Comparison of ENCODE assay signal across 1 cellular context in the genomic region with DNA sequence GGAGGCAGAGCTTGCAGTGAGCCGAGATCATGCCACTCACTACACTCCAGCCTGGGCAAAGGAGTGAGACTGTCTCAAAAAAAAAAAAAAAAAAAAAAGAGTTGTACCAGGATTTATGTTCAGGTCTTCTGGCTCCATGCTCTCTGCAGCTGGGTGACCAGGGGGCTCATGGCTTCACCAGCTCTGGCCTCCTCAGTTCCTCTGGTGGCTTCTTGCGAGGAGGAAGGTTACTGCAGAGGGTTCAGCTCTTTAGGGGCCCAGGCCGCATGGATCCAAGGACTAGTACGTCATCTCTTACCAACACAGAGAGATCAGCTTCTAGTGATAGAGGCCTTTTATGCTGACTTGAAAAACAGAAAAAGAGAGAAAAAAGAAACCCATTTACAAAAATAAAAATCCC.
TF ChIP-seq lines count a peak whose summit lies in the region.

No MANE protein-coding gene starts in this region.

TF ChIP-seq in GM23338, 12 proteins besides CTCF, POLR2A, EP300 and RAD21 (continued from another document):
- TF ChIP-seq, protein P1, sequence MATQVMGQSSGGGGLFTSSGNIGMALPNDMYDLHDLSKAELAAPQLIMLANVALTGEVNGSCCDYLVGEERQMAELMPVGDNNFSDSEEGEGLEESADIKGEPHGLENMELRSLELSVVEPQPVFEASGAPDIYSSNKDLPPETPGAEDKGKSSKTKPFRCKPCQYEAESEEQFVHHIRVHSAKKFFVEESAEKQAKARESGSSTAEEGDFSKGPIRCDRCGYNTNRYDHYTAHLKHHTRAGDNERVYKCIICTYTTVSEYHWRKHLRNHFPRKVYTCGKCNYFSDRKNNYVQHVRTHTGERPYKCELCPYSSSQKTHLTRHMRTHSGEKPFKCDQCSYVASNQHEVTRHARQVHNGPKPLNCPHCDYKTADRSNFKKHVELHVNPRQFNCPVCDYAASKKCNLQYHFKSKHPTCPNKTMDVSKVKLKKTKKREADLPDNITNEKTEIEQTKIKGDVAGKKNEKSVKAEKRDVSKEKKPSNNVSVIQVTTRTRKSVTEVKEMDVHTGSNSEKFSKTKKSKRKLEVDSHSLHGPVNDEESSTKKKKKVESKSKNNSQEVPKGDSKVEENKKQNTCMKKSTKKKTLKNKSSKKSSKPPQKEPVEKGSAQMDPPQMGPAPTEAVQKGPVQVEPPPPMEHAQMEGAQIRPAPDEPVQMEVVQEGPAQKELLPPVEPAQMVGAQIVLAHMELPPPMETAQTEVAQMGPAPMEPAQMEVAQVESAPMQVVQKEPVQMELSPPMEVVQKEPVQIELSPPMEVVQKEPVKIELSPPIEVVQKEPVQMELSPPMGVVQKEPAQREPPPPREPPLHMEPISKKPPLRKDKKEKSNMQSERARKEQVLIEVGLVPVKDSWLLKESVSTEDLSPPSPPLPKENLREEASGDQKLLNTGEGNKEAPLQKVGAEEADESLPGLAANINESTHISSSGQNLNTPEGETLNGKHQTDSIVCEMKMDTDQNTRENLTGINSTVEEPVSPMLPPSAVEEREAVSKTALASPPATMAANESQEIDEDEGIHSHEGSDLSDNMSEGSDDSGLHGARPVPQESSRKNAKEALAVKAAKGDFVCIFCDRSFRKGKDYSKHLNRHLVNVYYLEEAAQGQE (IDR thresholded peaks at IDR 0.05; ENCODE audit: unreplicated experiment) = no peak
- no peak for TF ChIP-seq EZH2 (IDR thresholded peaks at IDR 0.05; ENCODE audit: low read depth, unreplicated experiment)
- TF ChIP-seq ZNF114 (CRISPR knock-in tag; IDR thresholded peaks at IDR 0.05) = no peak
- TF ChIP-seq EZH2phosphoT487 (IDR thresholded peaks at IDR 0.05; ENCODE audit: unreplicated experiment) = no peak
- no peak for TF ChIP-seq NANOG (IDR thresholded peaks at IDR 0.05; ENCODE audit: borderline replicate concordance)
